ENCODE assay signal across 11 cellular contexts in genomic region chr19:38665219-38665931, GRCh38. TPM values are rescaled to one million over a fixed set of nuclear protein-coding genes. Genes with fewer than 3 reads are reported as not detected.
DNase-seq lines count a peak whose midpoint lies in the region; TF ChIP-seq lines count a peak whose summit lies in the region.
"Had no signal": no experiment of that assay in that cellular context is flagged by ENCODE, and none has a peak within 500 bp of the region (broad histone marks: within the 10 kb centered on the region; RNA-seq: fewer than 3 reads in every experiment).

No MANE protein-coding gene starts in this region.

- no peaks in the 10 kb centered on the region for H3K27me3 ChIP-seq in CD4-positive, alpha-beta memory T cell (ENCODE audit: insufficient read depth, low read length)
- no peaks in the 10 kb centered on the region for H3K27me3 ChIP-seq in prostate gland (replicated peaks; ENCODE audit: insufficient read depth)

- H3K4me1 ChIP-seq in CD4-positive, alpha-beta memory T cell (ENCODE audit: insufficient read depth, low read length) = peaks cover 93% of the 10 kb centered on the region
- H3K4me1 ChIP-seq in prostate gland (replicated peaks) = peaks cover 48% of the 10 kb centered on the region

- no peak for TF ChIP-seq POLR2A in prostate gland (IDR thresholded peaks at IDR 0.05)

- TF ChIP-seq CTCF in glutamatergic neuron (IDR thresholded peaks at IDR 0.05; ENCODE audit: partially characterized antibody, unreplicated experiment) = no peak
- no peak for TF ChIP-seq CTCF in prostate gland (IDR thresholded peaks at IDR 0.05)

- H3K27me3 Mint-ChIP-seq in CD4-positive, alpha-beta memory T cell = no peaks in the 10 kb centered on the region
- peaks cover 15% of the 10 kb centered on the region for H3K27me3 Mint-ChIP-seq in glutamatergic neuron (ENCODE audit: unreplicated experiment)

- POLR2A ChIA-PET in CD4-positive, alpha-beta memory T cell (lab: Charles Lee; ENCODE audit: partially characterized antibody) = interaction anchor here (1.0 to 2.3 kb wide), 3 partner anchors 16 to 69 kb away, joined by 4 to 7 read pairs (median 6); no protein-coding TSS in a partner anchor

- CTCF ChIA-PET in CD4-positive, alpha-beta memory T cell (lab: Charles Lee; ENCODE audit: partially characterized antibody) = no interaction called here

- intact Hi-C loops in CD4-positive, alpha-beta memory T cell (cut with micrococcal nuclease) = no loop called here
- intact Hi-C loops in prostate gland (cut with DNase I) = no loop called here

- no peaks in the 10 kb centered on the region for H3K9me3 ChIP-seq in CD4-positive, alpha-beta memory T cell (ENCODE audit: control insufficient read depth in 1 of 2, low read length in 2 of 2)
- H3K9me3 ChIP-seq in SK-N-MC (ENCODE audit: low read depth, low read length) = no peaks in the 10 kb centered on the region
- H3K9me3 ChIP-seq in prostate gland = no peaks in the 10 kb centered on the region

- H3K9me3 Mint-ChIP-seq in CD4-positive, alpha-beta memory T cell = no peaks in the 10 kb centered on the region
- peaks cover 15% of the 10 kb centered on the region for H3K9me3 Mint-ChIP-seq in glutamatergic neuron (ENCODE audit: unreplicated experiment)
- H3K9me3 Mint-ChIP-seq: naive thymus-derived CD4-positive, alpha-beta T cell had no signal

- peak overlapping the region; percentile 10 for H3K27ac ChIP-seq in CD4-positive, alpha-beta memory T cell (ENCODE audit: low read depth, low read length)
- peak overlapping the region; percentile 97 for H3K27ac ChIP-seq in SK-N-MC
- peak overlapping the region; percentile 89 to 95 for H3K27ac ChIP-seq in prostate gland

- H3K27ac Mint-ChIP-seq in CD4-positive, alpha-beta memory T cell = peak overlapping the region in 2 of 7 donors; percentile 24 to 43
- peak overlapping the region; percentile 43 for H3K27ac Mint-ChIP-seq in glutamatergic neuron (ENCODE audit: unreplicated experiment)

- no peak for DNase-seq in CD4-positive, alpha-beta memory T cell
- DNase-seq in SK-N-MC (ENCODE audit: low read depth, low spot score) (no peak), glutamatergic neuron (no peak), prostate gland (ENCODE audit: low spot score) (no peak), HPDE6-E6E7 (ENCODE audit: extremely low spot score) (no peak), NCI-H446 (lab: John Stamatoyannopoulos, UW) (no peak), GF-D8 (lab: John Stamatoyannopoulos, UW) (no peak), DMS153 treated with DMSO at 0.1 percent for 48 hours (lab: John Stamatoyannopoulos, UW; ENCODE audit: unreplicated experiment) (no peak)
- DNase-seq: activated CD4-positive, alpha-beta T cell treated with anti-CD3 and anti-CD28 coated beads for 1 hour; DMS79 treated with DMSO at 0.1 percent for 48 hours; naive thymus-derived CD4-positive, alpha-beta T cell had no signal

- peak overlapping the region in 4 of 8 donors; percentile 9 to 48 (median 30) for H3K4me3 Mint-ChIP-seq in CD4-positive, alpha-beta memory T cell
- peak overlapping the region; percentile 87 for H3K4me3 Mint-ChIP-seq in glutamatergic neuron (ENCODE audit: unreplicated experiment)

- H3K36me3 ChIP-seq in CD4-positive, alpha-beta memory T cell (ENCODE audit: insufficient read depth, low read length) = no peaks in the 10 kb centered on the region
- H3K36me3 ChIP-seq in SK-N-MC (ENCODE audit: insufficient read depth, low read length) (peaks cover 3% of the 10 kb centered on the region; the same call in 1 of the 2 replicates), prostate gland (no peaks in the 10 kb centered on the region)

- peaks cover 10 to 24% of the 10 kb centered on the region in 2 donors for H3K36me3 Mint-ChIP-seq in CD4-positive, alpha-beta memory T cell
- H3K36me3 Mint-ChIP-seq in glutamatergic neuron (ENCODE audit: unreplicated experiment) = no peaks in the 10 kb centered on the region

- 70% methylated on average over 13 of the region's 13 CpGs for WGBS in prostate gland

- peak overlapping the region; percentile 49 for H3K9ac ChIP-seq in SK-N-MC (ENCODE audit: insufficient read length)

- no peak overlapping the region for H3K4me3 ChIP-seq in CD4-positive, alpha-beta memory T cell (ENCODE audit: low read length in 2 of 2)
- peak overlapping the region; percentile 66 for H3K4me3 ChIP-seq in SK-N-MC
- H3K4me3 ChIP-seq in prostate gland = no peak overlapping the region

- H3K4me1 Mint-ChIP-seq in CD4-positive, alpha-beta memory T cell = peaks cover 48 to 95% (median 81%) of the 10 kb centered on the region in 4 donors
- H3K4me1 Mint-ChIP-seq in glutamatergic neuron (ENCODE audit: low read depth, unreplicated experiment) = peaks cover 81% of the 10 kb centered on the region

RNA-seq across cellular contexts. Expression of gene ACTN4, which starts 17.9 kb away (rescaled TPM):
- 100 to 1,000 TPM; 151 to 155 TPM for total RNA-seq in CD4-positive, alpha-beta memory T cell
- 10 to 100 TPM in 1 of 2 donors, 1 to 10 TPM in 1; 4.0 to 24.4 TPM for polyA plus RNA-seq in CD4-positive, alpha-beta memory T cell
- total RNA-seq in glutamatergic neuron (ENCODE audit: unreplicated experiment) (975 TPM), prostate gland (100 to 1,000 TPM; 312 to 330 TPM)

RNA-seq across cellular contexts. Expression of gene EIF3K, which starts 46.4 kb away (rescaled TPM):
- 100 to 1,000 TPM; 320 to 340 TPM for total RNA-seq in CD4-positive, alpha-beta memory T cell
- 100 to 1,000 TPM; 364 to 424 TPM for polyA plus RNA-seq in CD4-positive, alpha-beta memory T cell
- total RNA-seq in glutamatergic neuron (ENCODE audit: unreplicated experiment) (247 TPM), prostate gland (100 to 1,000 TPM; 368 to 618 TPM)

RNA-seq across cellular contexts. Expression of gene MAP4K1, which starts 47.6 kb away (rescaled TPM):
- 100 to 1,000 TPM; 346 to 361 TPM for total RNA-seq in CD4-positive, alpha-beta memory T cell
- polyA plus RNA-seq in CD4-positive, alpha-beta memory T cell = 100 to 1,000 TPM; 142 to 177 TPM
- total RNA-seq in glutamatergic neuron (ENCODE audit: unreplicated experiment) (6.3 TPM), prostate gland (10 to 100 TPM in 1 of 2 donors, 1 to 10 TPM in 1; 1.6 to 14.1 TPM)

Comparison
In these comparisons a context has a peak if more than half of its experiments do, and no peak if none do; other contexts are left out.
1. H3K27ac ChIP-seq: peak in every context shown above with its lines; median percentile 97 in SK-N-MC; 92 in prostate gland; 10 in CD4-positive, alpha-beta memory T cell.
2. RNA of gene MAP4K1, which starts 47.6 kb away (total RNA-seq): 346 to 361 TPM in CD4-positive, alpha-beta memory T cell; 1.6 to 14.1 TPM in prostate gland and 6.3 TPM in glutamatergic neuron (single experiment); every median in the first group is over 10 times any median in the second.